In the genomic region with DNA sequence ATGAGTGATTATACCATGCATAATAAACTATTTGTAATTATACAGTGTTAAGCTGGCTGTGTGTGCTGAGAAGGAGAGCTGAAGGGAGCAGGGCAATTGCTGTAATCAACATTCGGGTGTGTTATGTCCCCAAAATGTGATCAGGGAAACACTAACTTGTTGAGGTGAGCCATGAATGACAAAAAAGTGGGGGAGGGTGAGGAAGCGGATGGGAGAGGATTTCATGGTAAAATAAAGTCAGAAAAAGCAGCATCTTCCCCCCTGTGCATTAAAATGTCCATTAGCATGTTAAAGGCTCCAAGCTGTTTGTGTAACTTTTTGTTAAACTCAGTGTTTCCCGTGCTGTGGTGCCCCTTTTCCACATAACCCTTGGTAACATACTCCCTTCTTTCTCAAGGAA, we compare ENCODE assay signal across 14 cellular contexts.
DNase-seq lines count a peak whose midpoint lies in the region; TF ChIP-seq lines count a peak whose summit lies in the region.
"Had no signal": no experiment of that assay in that cellular context is flagged by ENCODE, and none has a peak within 500 bp of the region (broad histone marks: within the 10 kb centered on the region; RNA-seq: fewer than 3 reads in every experiment).

No MANE protein-coding gene starts in this region.

- POLR2A ChIA-PET in CD8-positive, alpha-beta memory T cell (lab: Charles Lee) = no interaction called here

- no peak for DNase-seq in CD8-positive, alpha-beta memory T cell
- DNase-seq in ascending aorta (ENCODE audit: low spot score in 2 of 2) (no peak), neural progenitor cell (ENCODE audit: low spot score) (no peak), Kasumi-1 (lab: John Stamatoyannopoulos, UW) (no peak), EL (no peak), DMS153 (lab: John Stamatoyannopoulos, UW) (no peak)
- DNase-seq in stimulated activated CD4-positive, alpha-beta T cell treated with anti-CD3 and anti-CD28 coated beads, Interleukin-1b, Interleukin-23, amount 100 ng/mL, for 48 hours = no peak
- DNase-seq: activated CD4-positive, alpha-beta T cell treated with anti-CD3 and anti-CD28 coated beads, Interleukin-2, amount 50 U/mL, for 48 hours; MV-4-11; OCI-M1 had no signal

- CTCF ChIA-PET in CD8-positive, alpha-beta memory T cell (lab: Charles Lee) = interaction anchor here (1.4 kb wide), 1 partner anchor 43 kb away, joined by 4 read pairs; no protein-coding TSS in a partner anchor

- peaks cover 20% of the 10 kb centered on the region for H3K4me1 ChIP-seq in CD8-positive, alpha-beta memory T cell (ENCODE audit: insufficient read depth, low read length)
- H3K4me1 ChIP-seq in ascending aorta = peaks cover 0 to 16% of the 10 kb centered on the region in 2 donors
- H3K4me1 ChIP-seq in neural progenitor cell = peaks cover 9% of the 10 kb centered on the region

- peak overlapping the region; percentile 31 for H3K4me2 ChIP-seq in neural progenitor cell

- H3K9ac ChIP-seq in neural progenitor cell = no peak overlapping the region

- H2AFZ ChIP-seq in neural progenitor cell (replicated peaks) = peak overlapping the region; percentile 79

- no peaks in the 10 kb centered on the region for H3K9me3 ChIP-seq in CD8-positive, alpha-beta memory T cell (ENCODE audit: low read length)
- H3K9me3 ChIP-seq in ascending aorta (no peaks in the 10 kb centered on the region), neural progenitor cell (ENCODE audit: low read depth) (no peaks in the 10 kb centered on the region)
- H3K9me3 ChIP-seq: right atrium auricular region had no signal

- TF ChIP-seq CTCF in ascending aorta (IDR thresholded peaks at IDR 0.05) (no peak), neural progenitor cell (IDR thresholded peaks at IDR 0.05) (no peak)

- no peaks in the 10 kb centered on the region for H3K27me3 ChIP-seq in CD8-positive, alpha-beta memory T cell (ENCODE audit: insufficient read depth, low read length, poor library complexity, severe bottlenecking)
- no peaks in the 10 kb centered on the region for H3K27me3 ChIP-seq in ascending aorta
- H3K27me3 ChIP-seq in neural progenitor cell = no peaks in the 10 kb centered on the region
- H3K27me3 ChIP-seq: right atrium auricular region had no signal

- intact Hi-C loops in ascending aorta (cut with DNase I) = no loop called here

- peaks cover 29 to 82% (median 76%) of the 10 kb centered on the region in 3 donors for H3K4me1 Mint-ChIP-seq in CD8-positive, alpha-beta memory T cell
- H3K4me1 Mint-ChIP-seq in IgD-negative memory B cell (peaks cover 49 to 65% (median 58%) of the 10 kb centered on the region in 3 donors), neural progenitor cell (peaks cover 11% of the 10 kb centered on the region)

- no peak overlapping the region for H3K27ac ChIP-seq in CD8-positive, alpha-beta memory T cell (ENCODE audit: low read depth, low read length)
- H3K27ac ChIP-seq in ascending aorta = peak overlapping the region; percentile 75 to 76
- H3K27ac ChIP-seq in neural progenitor cell = no peak overlapping the region
- H3K27ac ChIP-seq: right atrium auricular region had no signal

- no peaks in the 10 kb centered on the region for H3K79me2 ChIP-seq in neural progenitor cell (ENCODE audit: low read depth)

- H3K4me3 ChIP-seq in CD8-positive, alpha-beta memory T cell (ENCODE audit: low read length) = no peak overlapping the region
- H3K4me3 ChIP-seq in ascending aorta (no peak overlapping the region), neural progenitor cell (no peak overlapping the region)
- H3K4me3 ChIP-seq: coronary artery, right atrium auricular region had no signal

- H3K36me3 Mint-ChIP-seq in CD8-positive, alpha-beta memory T cell = peaks cover 0 to 18% (median 0%) of the 10 kb centered on the region in 3 donors
- H3K36me3 Mint-ChIP-seq in IgD-negative memory B cell (peaks cover 22% of the 10 kb centered on the region), neural progenitor cell (peaks cover 1% of the 10 kb centered on the region)

- no peaks in the 10 kb centered on the region for H3K27me3 Mint-ChIP-seq in CD8-positive, alpha-beta memory T cell
- no peaks in the 10 kb centered on the region for H3K27me3 Mint-ChIP-seq in IgD-negative memory B cell
- H3K27me3 Mint-ChIP-seq in neural progenitor cell (ENCODE audit: insufficient read depth, low read depth) = peaks cover 2% of the 10 kb centered on the region

- H3F3A ChIP-seq in neural progenitor cell (ENCODE audit: low read depth) = no peaks in the 10 kb centered on the region

- no peaks in the 10 kb centered on the region for H4K20me1 ChIP-seq in neural progenitor cell (ENCODE audit: low read depth)

- no peak overlapping the region for H3K4me3 Mint-ChIP-seq in CD8-positive, alpha-beta memory T cell
- H3K4me3 Mint-ChIP-seq in IgD-negative memory B cell (peak overlapping the region in 3 of 4 donors; percentile 60 to 77 (median 63)), neural progenitor cell (no peak overlapping the region)
- H3K4me3 Mint-ChIP-seq: CD14-positive monocyte had no signal

- peak overlapping the region; percentile 1 to 94 (median 85) for H3K27ac Mint-ChIP-seq in CD8-positive, alpha-beta memory T cell
- H3K27ac Mint-ChIP-seq in IgD-negative memory B cell = peak overlapping the region; percentile 89 to 99 (median 96)
- H3K27ac Mint-ChIP-seq in neural progenitor cell = no peak overlapping the region

- H3K36me3 ChIP-seq in CD8-positive, alpha-beta memory T cell (ENCODE audit: insufficient read depth, low read length) = no peaks in the 10 kb centered on the region
- H3K36me3 ChIP-seq in ascending aorta = no peaks in the 10 kb centered on the region
- H3K36me3 ChIP-seq in neural progenitor cell = no peaks in the 10 kb centered on the region
- H3K36me3 ChIP-seq: right atrium auricular region had no signal

- H3K9me3 Mint-ChIP-seq in CD8-positive, alpha-beta memory T cell = no peaks in the 10 kb centered on the region
- H3K9me3 Mint-ChIP-seq in IgD-negative memory B cell = no peaks in the 10 kb centered on the region
- peaks cover 3% of the 10 kb centered on the region for H3K9me3 Mint-ChIP-seq in neural progenitor cell
- H3K9me3 Mint-ChIP-seq: CD14-positive monocyte had no signal

Comparison
In these comparisons a context has a peak if more than half of its experiments do, and no peak if none do; other contexts are left out.
1. H3K27ac ChIP-seq: peak in ascending aorta (2 of 2); none in CD8-positive, alpha-beta memory T cell (single experiment) and neural progenitor cell (single experiment).
2. H3K4me3 Mint-ChIP-seq: peak in IgD-negative memory B cell (3 of 4); none in CD8-positive, alpha-beta memory T cell (0 of 7) and neural progenitor cell (single experiment).